Comparison of ENCODE assay signal across 18 cellular contexts in genomic region chr10:75967491-75967890, GRCh38.
"Had no signal": no experiment of that assay in that cellular context is flagged by ENCODE, and none has a peak within 500 bp of the region (broad histone marks: within the 10 kb centered on the region; RNA-seq: fewer than 3 reads in every experiment).

No MANE protein-coding gene starts in this region.

- H3K4me3 Mint-ChIP-seq: activated CD4-positive, alpha-beta T cell treated with anti-CD3 and anti-CD28 coated beads, Interleukin-2, amount 10 ng/mL, durations not matched to agents 7 days and 5 days; activated naive CD8-positive, alpha-beta T cell; effector memory CD8-positive, alpha-beta T cell; naive thymus-derived CD8-positive, alpha-beta T cell; T-helper 1 cell treated with Interleukin-12 subunit alpha and Interleukin-12 subunit beta and Interleukin-4 antibody, amounts not matched to agents 30 μg/mL and 1 μg/mL, for 36 hours had no signal

- H3K36me3 ChIP-seq: brain microvascular endothelial cell, sigmoid colon, suprapubic skin, upper lobe of left lung had no signal

- H3K9me3 Mint-ChIP-seq: activated CD4-positive, alpha-beta T cell treated with anti-CD3 and anti-CD28 coated beads, Interleukin-2, amount 10 ng/mL, durations not matched to agents 7 days and 5 days; effector memory CD8-positive, alpha-beta T cell; T-helper 1 cell treated with Interleukin-12 subunit alpha and Interleukin-12 subunit beta and Interleukin-4 antibody, amounts not matched to agents 30 μg/mL and 1 μg/mL, for 36 hours had no signal

- H3K4me2 ChIP-seq: hepatocyte had no signal

- H3K36me3 Mint-ChIP-seq: activated naive CD8-positive, alpha-beta T cell; naive thymus-derived CD8-positive, alpha-beta T cell had no signal

- H3K4me1 Mint-ChIP-seq: activated CD4-positive, alpha-beta T cell treated with anti-CD3 and anti-CD28 coated beads, Interleukin-2, amount 10 ng/mL, durations not matched to agents 7 days and 5 days; naive thymus-derived CD8-positive, alpha-beta T cell had no signal

- H3K4me3 ChIP-seq: hepatocyte, mucosa of descending colon, sigmoid colon, suprapubic skin, upper lobe of left lung had no signal

- H3K9me3 ChIP-seq: mucosa of descending colon, sigmoid colon, suprapubic skin, upper lobe of left lung had no signal

- H2AFZ ChIP-seq: hepatocyte had no signal

- ATAC-seq: effector memory CD8-positive, alpha-beta T cell; left cardiac atrium; mucosa of descending colon; naive thymus-derived CD8-positive, alpha-beta T cell had no signal

- DNase-seq: activated CD4-positive, alpha-beta T cell treated with anti-CD3 and anti-CD28 coated beads, Interleukin-2, amount 10 ng/mL, durations not matched to agents 7 days and 5 days; activated CD4-positive, CD25-positive, alpha-beta regulatory T cell; activated gamma-delta T cell; activated T-cell treated with anti-CD3 and anti-CD28 coated beads, Interleukin-2, amount 50 U/mL, for 1 hour; amygdala; brain microvascular endothelial cell; effector memory CD8-positive, alpha-beta T cell; left cardiac atrium; mucosa of descending colon; naive thymus-derived CD8-positive, alpha-beta T cell; sigmoid colon; stimulated activated CD4-positive, alpha-beta T cell treated with anti-CD3 and anti-CD28 coated beads, Interleukin-2, amount 100 ng/mL, for 24 hours; stimulated activated naive CD4-positive, alpha-beta T cell had no signal

- H3K27ac ChIP-seq: brain microvascular endothelial cell, hepatocyte, sigmoid colon, suprapubic skin, upper lobe of left lung had no signal

- H3K27me3 ChIP-seq: brain microvascular endothelial cell, hepatocyte, sigmoid colon, suprapubic skin, upper lobe of left lung had no signal

- H3K27ac Mint-ChIP-seq: activated CD4-positive, alpha-beta T cell treated with anti-CD3 and anti-CD28 coated beads, Interleukin-2, amount 10 ng/mL, durations not matched to agents 7 days and 5 days; activated naive CD8-positive, alpha-beta T cell; effector memory CD8-positive, alpha-beta T cell; naive thymus-derived CD8-positive, alpha-beta T cell; T-helper 1 cell treated with Interleukin-12 subunit alpha and Interleukin-12 subunit beta and Interleukin-4 antibody, amounts not matched to agents 30 μg/mL and 1 μg/mL, for 36 hours had no signal

- H3K27me3 Mint-ChIP-seq: activated CD4-positive, alpha-beta T cell treated with anti-CD3 and anti-CD28 coated beads, Interleukin-2, amount 10 ng/mL, durations not matched to agents 7 days and 5 days had no signal

- H3K79me2 ChIP-seq: hepatocyte had no signal
